Comparison of ENCODE assay signal across 8 cellular contexts in genomic region chr9:129995409-129996160, GRCh38. TPM values are rescaled to one million over a fixed set of nuclear protein-coding genes. Genes with fewer than 3 reads are reported as not detected.
DNase-seq lines count a peak whose midpoint lies in the region; ATAC-seq and TF ChIP-seq lines count a peak whose summit lies in the region.

No MANE protein-coding gene starts in this region.

- H3K4me1 ChIP-seq in thyroid gland, result peaks cover 19 to 35% of the 10 kb centered on the region in 2 donors

- no peak for TF ChIP-seq POLR2A in thyroid gland (IDR thresholded peaks at IDR 0.05)

- peak overlapping the region; percentile 85 for H3K27ac Mint-ChIP-seq in activated CD8-positive, alpha-beta memory T cell treated with anti-CD3 and anti-CD28 coated beads, Interleukin-2, amount 10 ng/mL, durations not matched to agents 7 days and 5 days
- H3K27ac Mint-ChIP-seq in activated naive CD4-positive, alpha-beta T cell treated with anti-CD3 and anti-CD28 coated beads, Interleukin-2, amount 10 ng/mL, durations not matched to agents 7 days and 5 days, result peak overlapping the region; percentile 68
- H3K27ac Mint-ChIP-seq in immature natural killer cell, result peak overlapping the region; percentile 78 to 92 (median 84)

- no peak overlapping the region for H3K4me3 ChIP-seq in thyroid gland (replicated peaks in 1 of 3)

- no peak for TF ChIP-seq CTCF in thyroid gland (IDR thresholded peaks at IDR 0.05)

- no peaks in the 10 kb centered on the region for H3K36me3 ChIP-seq in thyroid gland

- no peaks in the 10 kb centered on the region for H3K9me3 ChIP-seq in thyroid gland

- intact Hi-C loops in thyroid gland (cut with DNase I), result no loop called here

- CTCF ChIA-PET in activated CD8-positive, alpha-beta memory T cell treated with anti-CD3 and anti-CD28 coated beads, Interleukin-2, amount 10 ng/mL, durations not matched to agents 7 days and 5 days (lab: Charles Lee), result interaction anchor here (1.1 to 3.2 kb wide), 5 partner anchors 9 to 63 kb away, joined by 3 to 10 read pairs (median 4); no protein-coding TSS in a partner anchor
- CTCF ChIA-PET in activated naive CD4-positive, alpha-beta T cell treated with anti-CD3 and anti-CD28 coated beads, Interleukin-2, amount 10 ng/mL, durations not matched to agents 7 days and 5 days (lab: Charles Lee), result interaction anchor here (1.0 to 1.9 kb wide), 3 partner anchors 33 to 111 kb away, joined by 3 to 6 read pairs (median 4); no protein-coding TSS in a partner anchor

- peaks cover 39% of the 10 kb centered on the region for H3K36me3 Mint-ChIP-seq in activated CD8-positive, alpha-beta memory T cell treated with anti-CD3 and anti-CD28 coated beads, Interleukin-2, amount 10 ng/mL, durations not matched to agents 7 days and 5 days
- peaks cover 51% of the 10 kb centered on the region for H3K36me3 Mint-ChIP-seq in activated naive CD4-positive, alpha-beta T cell treated with anti-CD3 and anti-CD28 coated beads, Interleukin-2, amount 10 ng/mL, durations not matched to agents 7 days and 5 days
- peaks cover 2 to 11% (median 11%) of the 10 kb centered on the region in 3 donors for H3K36me3 Mint-ChIP-seq in immature natural killer cell

- peaks cover 77% of the 10 kb centered on the region for H3K4me1 Mint-ChIP-seq in activated CD8-positive, alpha-beta memory T cell treated with anti-CD3 and anti-CD28 coated beads, Interleukin-2, amount 10 ng/mL, durations not matched to agents 7 days and 5 days
- H3K4me1 Mint-ChIP-seq in activated naive CD4-positive, alpha-beta T cell treated with anti-CD3 and anti-CD28 coated beads, Interleukin-2, amount 10 ng/mL, durations not matched to agents 7 days and 5 days, result peaks cover 72% of the 10 kb centered on the region
- peaks cover 64 to 79% of the 10 kb centered on the region in 2 donors for H3K4me1 Mint-ChIP-seq in immature natural killer cell

- H3K27me3 ChIP-seq in thyroid gland, result no peaks in the 10 kb centered on the region

- DNase-seq in activated CD8-positive, alpha-beta memory T cell treated with anti-CD3 and anti-CD28 coated beads, Interleukin-2, amount 10 ng/mL, durations not matched to agents 7 days and 5 days, result peak; percentile 60
- no peak for DNase-seq in activated CD8-positive, alpha-beta memory T cell treated with anti-CD3 and anti-CD28 coated beads, Interleukin-2, amount 50 U/mL, for 4 hours
- peak; percentile 33 for DNase-seq in activated naive CD4-positive, alpha-beta T cell treated with anti-CD3 and anti-CD28 coated beads, Interleukin-2, amount 10 ng/mL, durations not matched to agents 7 days and 5 days
- DNase-seq in immature natural killer cell (no peak), thyroid gland (no peak), NCI-H2107 (lab: John Stamatoyannopoulos, UW) (no peak), DMS79 treated with DMSO at 0.1 percent for 48 hours (lab: John Stamatoyannopoulos, UW) (no peak)

- H3K9me3 Mint-ChIP-seq in activated CD8-positive, alpha-beta memory T cell treated with anti-CD3 and anti-CD28 coated beads, Interleukin-2, amount 10 ng/mL, durations not matched to agents 7 days and 5 days (ENCODE audit: low read depth), result no peaks in the 10 kb centered on the region
- H3K9me3 Mint-ChIP-seq in activated naive CD4-positive, alpha-beta T cell treated with anti-CD3 and anti-CD28 coated beads, Interleukin-2, amount 10 ng/mL, durations not matched to agents 7 days and 5 days, result no peaks in the 10 kb centered on the region
- no peaks in the 10 kb centered on the region for H3K9me3 Mint-ChIP-seq in immature natural killer cell

- H3K4me3 Mint-ChIP-seq in activated CD8-positive, alpha-beta memory T cell treated with anti-CD3 and anti-CD28 coated beads, Interleukin-2, amount 10 ng/mL, durations not matched to agents 7 days and 5 days, result peak overlapping the region; percentile 60
- no peak overlapping the region for H3K4me3 Mint-ChIP-seq in activated naive CD4-positive, alpha-beta T cell treated with anti-CD3 and anti-CD28 coated beads, Interleukin-2, amount 10 ng/mL, durations not matched to agents 7 days and 5 days
- H3K4me3 Mint-ChIP-seq in immature natural killer cell, result peak overlapping the region; percentile 15 to 71 (median 36)

- no peaks in the 10 kb centered on the region for H3K27me3 Mint-ChIP-seq in activated CD8-positive, alpha-beta memory T cell treated with anti-CD3 and anti-CD28 coated beads, Interleukin-2, amount 10 ng/mL, durations not matched to agents 7 days and 5 days
- H3K27me3 Mint-ChIP-seq in activated naive CD4-positive, alpha-beta T cell treated with anti-CD3 and anti-CD28 coated beads, Interleukin-2, amount 10 ng/mL, durations not matched to agents 7 days and 5 days, result no peaks in the 10 kb centered on the region
- H3K27me3 Mint-ChIP-seq in immature natural killer cell (ENCODE audit: low read depth in 3 of 3), result peaks cover 0 to 2% (median 0%) of the 10 kb centered on the region in 3 donors

- 45 to 61% methylated on average over 5 of the region's 5 CpGs for WGBS in thyroid gland, 2 donors

- peak; percentile 63 for ATAC-seq in activated CD8-positive, alpha-beta memory T cell treated with anti-CD3 and anti-CD28 coated beads, Interleukin-2, amount 10 ng/mL, durations not matched to agents 7 days and 5 days
- no peak for ATAC-seq in GM21526 (IDR thresholded peaks at IDR 0.05; ENCODE audit: low FRiP score, unreplicated experiment)

- peak overlapping the region; percentile 35 to 75 (median 70) for H3K27ac ChIP-seq in thyroid gland

RNA-seq across cellular contexts. Expression of gene FNBP1, which starts 47.4 kb away (rescaled TPM):
- total RNA-seq in activated CD8-positive, alpha-beta memory T cell treated with anti-CD3 and anti-CD28 coated beads, Interleukin-2, amount 10 ng/mL, durations not matched to agents 7 days and 5 days, result 100 to 1,000 TPM; 153 to 167 TPM
- 100 to 1,000 TPM; 113 to 136 (median 135) TPM for polyA plus RNA-seq in immature natural killer cell
- 10 to 100 TPM; 55.8 to 78.5 (median 76.0) TPM for total RNA-seq in thyroid gland

RNA-seq across cellular contexts. Expression of gene GPR107, which starts 58.1 kb away (rescaled TPM):
- total RNA-seq in activated CD8-positive, alpha-beta memory T cell treated with anti-CD3 and anti-CD28 coated beads, Interleukin-2, amount 10 ng/mL, durations not matched to agents 7 days and 5 days, result 10 to 100 TPM; 24.6 to 25.6 TPM
- 1 to 10 TPM; 3.4 to 9.5 (median 5.9) TPM for polyA plus RNA-seq in immature natural killer cell
- total RNA-seq in thyroid gland, result 10 to 100 TPM; 43.5 to 65.6 (median 58.7) TPM

Comparison
In these comparisons a context has a peak if more than half of its experiments do, and no peak if none do; other contexts are left out.
1. DNase-seq: peak in activated CD8-positive, alpha-beta memory T cell treated with anti-CD3 and anti-CD28 coated beads, Interleukin-2, amount 10 ng/mL, durations not matched to agents 7 days and 5 days (single experiment) and activated naive CD4-positive, alpha-beta T cell treated with anti-CD3 and anti-CD28 coated beads, Interleukin-2, amount 10 ng/mL, durations not matched to agents 7 days and 5 days (single experiment); none in activated CD8-positive, alpha-beta memory T cell treated with anti-CD3 and anti-CD28 coated beads, Interleukin-2, amount 50 U/mL, for 4 hours (single experiment), immature natural killer cell (0 of 3), thyroid gland (0 of 2), NCI-H2107 (single experiment) and DMS79 treated with DMSO at 0.1 percent for 48 hours (single experiment).
2. Peak in every context shown above with its lines, with median percentiles within 50 percentile points of each other: H3K27ac Mint-ChIP-seq.